9 cellular contexts compared by ENCODE assay signal in the genomic region with DNA sequence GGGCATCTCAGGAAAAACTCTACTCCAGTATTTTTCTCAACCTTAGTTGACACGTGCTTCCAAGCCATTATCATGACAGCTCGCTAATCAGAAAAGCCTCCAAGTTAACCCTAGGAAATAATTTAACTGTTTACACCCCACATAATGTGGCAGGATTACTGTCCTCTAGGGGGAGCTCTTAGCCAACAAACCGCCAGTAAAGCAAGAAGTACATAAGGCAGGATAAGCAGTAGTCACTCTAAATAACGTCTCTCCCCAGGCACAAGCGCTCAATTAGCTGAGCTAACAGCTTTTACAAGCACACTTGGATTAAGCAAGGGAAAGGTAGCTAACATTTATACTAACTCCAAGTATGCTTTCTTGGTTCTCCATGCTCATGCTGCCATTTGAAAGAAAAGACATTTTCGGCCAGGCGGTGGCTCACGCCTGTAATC. TPM values are rescaled to one million over a fixed set of nuclear protein-coding genes. Genes with fewer than 3 reads are reported as not detected.
DNase-seq lines count a peak whose midpoint lies in the region; ATAC-seq, FAIRE-seq and TF ChIP-seq lines count a peak whose summit lies in the region.
"Had no signal": no experiment of that assay in that cellular context is flagged by ENCODE, and none has a peak within 500 bp of the region (broad histone marks: within the 10 kb centered on the region; RNA-seq: fewer than 3 reads in every experiment).

No MANE protein-coding gene starts in this region.

- no peak for FAIRE-seq in A549 (lab: Jason Lieb, UNC)

- POLR2A ChIA-PET in A549 (lab: Yijun Ruan, JAX), result no interaction called here

- peak; percentile 83 for TF ChIP-seq CTCF in A549 (IDR thresholded peaks at IDR 0.05)
- TF ChIP-seq CTCF in GM12864 (IDR thresholded peaks at IDR 0.05; ENCODE audit: low read depth, low read length, missing control alignments), result peak; percentile 46
- peak in 5 of 6 experiments; percentile 32 to 66 (median 39) for TF ChIP-seq CTCF in esophagus squamous epithelium (IDR thresholded peaks at IDR 0.05)

- H3K27ac ChIP-seq in A549, result no peak overlapping the region
- no peak overlapping the region for H3K27ac ChIP-seq in esophagus squamous epithelium

- ATAC-seq in A549, result no peak
- ATAC-seq in HG02588 (IDR thresholded peaks at IDR 0.05; ENCODE audit: unreplicated experiment), result no peak
- no peak for ATAC-seq in HG03159 (IDR thresholded peaks at IDR 0.05; ENCODE audit: unreplicated experiment)
- no peak for ATAC-seq in esophagus mucosa

- TF ChIP-seq POLR2A in A549 (IDR thresholded peaks at IDR 0.05; ENCODE audit: low read length), result no peak
- TF ChIP-seq POLR2A in esophagus squamous epithelium (IDR thresholded peaks at IDR 0.05), result no peak

- H3K9me3 ChIP-seq in A549 (no peaks in the 10 kb centered on the region), esophagus squamous epithelium (no peaks in the 10 kb centered on the region)

- no peaks in the 10 kb centered on the region for H3K36me3 ChIP-seq in esophagus squamous epithelium

- CTCF ChIA-PET in A549 (lab: Yijun Ruan, JAX), result interaction anchor here (0.6 to 5.8 kb wide), 24 partner anchors 9 to 745 kb away, joined by 3 to 35 read pairs (median 3); no protein-coding TSS in a partner anchor

- peak; percentile 69 to 81 for TF ChIP-seq RAD21 in A549 (conservative IDR thresholded peaks at IDR 0.05 in 1 of 2, IDR thresholded peaks at IDR 0.05 in 1 of 2)

- peak in 1 of 2 experiments; percentile 59 for DNase-seq in A549 (ENCODE audit: low read depth in 1 of 2, low spot score in 1 of 2)
- DNase-seq in GM12864 (ENCODE audit: low read depth), result peak; percentile 8
- peak; percentile 11 for DNase-seq in RPMI7951 (ENCODE audit: low read depth)
- no peak for DNase-seq in esophagus squamous epithelium (lab: John Stamatoyannopoulos, UW)
- DNase-seq in C1 segment of cervical spinal cord (lab: John Stamatoyannopoulos, UW), result no peak

- 16% methylated on average over 8 of the region's 8 CpGs for WGBS in A549 (ENCODE audit: missing lambda C conversion rate)
- 51 to 54% methylated on average over 8 of the region's 8 CpGs for WGBS in esophagus squamous epithelium, 2 donors

- intact Hi-C loops in esophagus squamous epithelium (cut with DNase I), result loop anchor here (5.0 kb wide), 1 partner anchor 421 kb away; no protein-coding TSS in a partner anchor

- no peak overlapping the region for H3K4me2 ChIP-seq in A549

- H3K4me3 ChIP-seq in A549 (no peak overlapping the region), GM12864 (ENCODE audit: low read depth, low read length) (no peak overlapping the region), esophagus squamous epithelium (no peak overlapping the region)

- H3K4me1 ChIP-seq in A549 (no peaks in the 10 kb centered on the region), esophagus squamous epithelium (peaks cover 0 to 12% (median 0%) of the 10 kb centered on the region in 3 donors)

- peaks cover 0 to 7% (median 0%) of the 10 kb centered on the region in 4 donors for H3K27me3 ChIP-seq in esophagus squamous epithelium

- TF ChIP-seq EP300 in A549 (IDR thresholded peaks at IDR 0.05), result no peak

TF ChIP-seq in A549, 52 proteins besides CTCF, POLR2A, EP300 and RAD21:
- no peak for TF ChIP-seq TP53 (CRISPR knock-in tag; IDR thresholded peaks at IDR 0.05)
- TF ChIP-seq EHMT2 (IDR thresholded peaks at IDR 0.05; ENCODE audit: low read depth), result no peak
- no peak for TF ChIP-seq RNF2 (IDR thresholded peaks at IDR 0.05; ENCODE audit: borderline replicate concordance, low read depth)
- TF ChIP-seq ZFP36 (IDR thresholded peaks at IDR 0.05; ENCODE audit: borderline replicate concordance, partially characterized antibody), result no peak
- TF ChIP-seq, protein P1, sequence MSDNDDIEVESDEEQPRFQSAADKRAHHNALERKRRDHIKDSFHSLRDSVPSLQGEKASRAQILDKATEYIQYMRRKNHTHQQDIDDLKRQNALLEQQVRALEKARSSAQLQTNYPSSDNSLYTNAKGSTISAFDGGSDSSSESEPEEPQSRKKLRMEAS (IDR thresholded peaks at IDR 0.05), result peak; percentile 27; the same call in 1 of the 2 replicates
- TF ChIP-seq PHF8 (IDR thresholded peaks at IDR 0.05; ENCODE audit: borderline replicate concordance, low read depth), result no peak
- no peak for TF ChIP-seq E2F6 (IDR thresholded peaks at IDR 0.05; ENCODE audit: borderline replicate concordance, low read depth)
- TF ChIP-seq CHD4 (IDR thresholded peaks at IDR 0.05; ENCODE audit: borderline replicate concordance), result peak; percentile 84
- TF ChIP-seq, protein P2, sequence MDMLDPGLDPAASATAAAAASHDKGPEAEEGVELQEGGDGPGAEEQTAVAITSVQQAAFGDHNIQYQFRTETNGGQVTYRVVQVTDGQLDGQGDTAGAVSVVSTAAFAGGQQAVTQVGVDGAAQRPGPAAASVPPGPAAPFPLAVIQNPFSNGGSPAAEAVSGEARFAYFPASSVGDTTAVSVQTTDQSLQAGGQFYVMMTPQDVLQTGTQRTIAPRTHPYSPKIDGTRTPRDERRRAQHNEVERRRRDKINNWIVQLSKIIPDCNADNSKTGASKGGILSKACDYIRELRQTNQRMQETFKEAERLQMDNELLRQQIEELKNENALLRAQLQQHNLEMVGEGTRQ (IDR thresholded peaks at IDR 0.05), result no peak
- no peak for TF ChIP-seq MAZ (IDR thresholded peaks at IDR 0.05; ENCODE audit: borderline replicate concordance, low read depth, low read length)
- TF ChIP-seq SMC3 (IDR thresholded peaks at IDR 0.05), result 0 out of 3 replicates have a peak, but pooled peaks have one; percentile 42
- TF ChIP-seq FOSL2 (IDR thresholded peaks at IDR 0.05), result no peak
- no peak for TF ChIP-seq FOSL2 (CRISPR knock-in tag; IDR thresholded peaks at IDR 0.05)
- TF ChIP-seq KDM1A (IDR thresholded peaks at IDR 0.05; ENCODE audit: low read depth), result peak; percentile 97
- TF ChIP-seq ATOH8 (CRISPR knock-in tag; IDR thresholded peaks at IDR 0.05; ENCODE audit: low read depth), result no peak
- no peak for TF ChIP-seq HES2 (IDR thresholded peaks at IDR 0.05)
- no peak for TF ChIP-seq RFX5 (IDR thresholded peaks at IDR 0.05)
- no peak for TF ChIP-seq MAFK (IDR thresholded peaks at IDR 0.05; ENCODE audit: partially characterized antibody)
- TF ChIP-seq FOSB (CRISPR knock-in tag; IDR thresholded peaks at IDR 0.05), result no peak
- TF ChIP-seq JUNB (IDR thresholded peaks at IDR 0.05), result no peak
- no peak for TF ChIP-seq EHF (CRISPR knock-in tag; IDR thresholded peaks at IDR 0.05)
- no peak for TF ChIP-seq FOXS1 (CRISPR knock-in tag; IDR thresholded peaks at IDR 0.05)
- TF ChIP-seq JUN (IDR thresholded peaks at IDR 0.05), result no peak
- no peak for TF ChIP-seq NPAS2 (CRISPR knock-in tag; IDR thresholded peaks at IDR 0.05; ENCODE audit: borderline replicate concordance)
- TF ChIP-seq ZSCAN20 (CRISPR knock-in tag; IDR thresholded peaks at IDR 0.05), result no peak
- no peak for TF ChIP-seq ESRRA (IDR thresholded peaks at IDR 0.05; ENCODE audit: borderline replicate concordance, low read length)
- TF ChIP-seq TFCP2L1 (CRISPR knock-in tag; IDR thresholded peaks at IDR 0.05), result no peak
- TF ChIP-seq HDAC2 (IDR thresholded peaks at IDR 0.05), result peak; percentile 66; the same call in 1 of the 2 replicates

RNA-seq across cellular contexts. Expression of gene APOBEC1, which starts 22.8 kb away (rescaled TPM):
- polyA plus RNA-seq in A549 (2011; rRNA removed) (not detected in 2 replicates), A549 (2017; fragmentation: RNase III; extraction: RNeasy Plus Mini Kit Qiagen cat#74134 plus additional on column Dnase treatment) (not detected in 3 replicates)
- polyA plus RNA-seq in A549 (2012; cell fraction: cytosol; rRNA removed), result not detected in 2 replicates
- polyA plus RNA-seq in A549 (2012; cell fraction: nucleus; rRNA removed), result not detected in 2 replicates
- polyA minus RNA-seq in A549 (2011; rRNA and poly(A)+ RNA removed), result not detected in 2 replicates
- not detected in 2 replicates for total RNA-seq in RPMI7951 (2014; rRNA removed; shearing (Covaris generic))
- total RNA-seq in esophagus squamous epithelium (not detected), esophagus mucosa (not detected)
- total RNA-seq: subcutaneous adipose tissue had no signal

RNA-seq across cellular contexts. Expression of gene GDF3, which starts 52.7 kb away (rescaled TPM):
- polyA plus RNA-seq in A549 (2011; rRNA removed) (not detected in 2 replicates), A549 (2017; fragmentation: RNase III; extraction: RNeasy Plus Mini Kit Qiagen cat#74134 plus additional on column Dnase treatment) (not detected in 3 replicates)
- polyA plus RNA-seq in A549 (2012; cell fraction: cytosol; rRNA removed), result not detected in 2 replicates
- polyA plus RNA-seq in A549 (2012; cell fraction: nucleus; rRNA removed), result not detected in 2 replicates
- not detected in 2 replicates for polyA minus RNA-seq in A549 (2011; rRNA and poly(A)+ RNA removed)
- total RNA-seq in RPMI7951 (2014; rRNA removed; shearing (Covaris generic)), result not detected in 2 replicates
- total RNA-seq in esophagus squamous epithelium (not detected), esophagus mucosa (not detected)
- total RNA-seq: subcutaneous adipose tissue had no signal

Comparison
In these comparisons a context has a peak if more than half of its experiments do, and no peak if none do; other contexts are left out.
1. DNase-seq: peak in GM12864 (single experiment) and RPMI7951 (single experiment); none in esophagus squamous epithelium (single experiment) and C1 segment of cervical spinal cord (0 of 14).
2. Peak in every context shown above with its lines, with median percentiles within 50 percentile points of each other: CTCF ChIP-seq.